21 cellular contexts compared by ENCODE assay signal in genomic region chr2:142100139-142100873, GRCh38. TPM values are rescaled to one million over a fixed set of nuclear protein-coding genes. Genes with fewer than 3 reads are reported as not detected.
"Had no signal": no experiment of that assay in that cellular context is flagged by ENCODE, and none has a peak within 500 bp of the region (broad histone marks: within the 10 kb centered on the region; RNA-seq: fewer than 3 reads in every experiment).

No MANE protein-coding gene starts in this region.

- DNase-seq: activated CD4-positive, alpha-beta T cell treated with anti-CD3 and anti-CD28 coated beads, Interleukin-2, amount 10 ng/mL, durations not matched to agents 24 days and 14 days; activated CD4-positive, CD25-positive, alpha-beta regulatory T cell; activated CD8-positive, alpha-beta memory T cell treated with anti-CD3 and anti-CD28 coated beads, Interleukin-2, amount 50 U/mL, for 48 hours; activated gamma-delta T cell; activated T-cell treated with anti-CD3 and anti-CD28 coated beads, Interleukin-2, amount 50 U/mL, for 72 hours; amniotic stem cell; central memory CD4-positive, alpha-beta T cell; esophagus squamous epithelium; head of caudate nucleus; immature natural killer cell; right lobe of liver; trophoblast cell had no signal

- H3K27me3 Mint-ChIP-seq: activated CD4-positive, alpha-beta T cell treated with anti-CD3 and anti-CD28 coated beads, Interleukin-2, amount 10 ng/mL, durations not matched to agents 24 days and 14 days; activated naive CD8-positive, alpha-beta T cell; stimulated activated naive CD8-positive, alpha-beta T cell treated with anti-CD3 and anti-CD28 coated beads, Interleukin-15, Interleukin-2, amounts not matched to agents 100 ng/mL and 50 ng/mL, for 24 hours had no signal

- ATAC-seq: activated T-cell treated with anti-CD3 and anti-CD28 coated beads, Interleukin-2, amount 50 U/mL, for 72 hours; body of pancreas; right lobe of liver had no signal

- H3K36me3 Mint-ChIP-seq: activated naive CD8-positive, alpha-beta T cell; immature natural killer cell had no signal

- H3K27ac ChIP-seq: body of pancreas, coronary artery, esophagus squamous epithelium, prostate gland, right lobe of liver, suprapubic skin had no signal

- H3K27ac Mint-ChIP-seq: activated CD4-positive, alpha-beta T cell treated with anti-CD3 and anti-CD28 coated beads, Interleukin-2, amount 10 ng/mL, durations not matched to agents 24 days and 14 days; activated naive CD8-positive, alpha-beta T cell; activated T-cell treated with anti-CD3 and anti-CD28 coated beads, Interleukin-2, amount 50 U/mL, for 72 hours; immature natural killer cell; nephron; stimulated activated naive CD8-positive, alpha-beta T cell treated with anti-CD3 and anti-CD28 coated beads, Interleukin-15, Interleukin-2, amounts not matched to agents 100 ng/mL and 50 ng/mL, for 24 hours had no signal

- H3K4me1 Mint-ChIP-seq: activated CD4-positive, alpha-beta T cell treated with anti-CD3 and anti-CD28 coated beads, Interleukin-2, amount 10 ng/mL, durations not matched to agents 24 days and 14 days; immature natural killer cell; nephron had no signal

- H3K4me1 ChIP-seq: body of pancreas, esophagus squamous epithelium, prostate gland, right lobe of liver, suprapubic skin had no signal

- H3K9me3 Mint-ChIP-seq: activated CD4-positive, alpha-beta T cell treated with anti-CD3 and anti-CD28 coated beads, Interleukin-2, amount 10 ng/mL, durations not matched to agents 24 days and 14 days; nephron had no signal

- H3K4me3 Mint-ChIP-seq: activated CD4-positive, alpha-beta T cell treated with anti-CD3 and anti-CD28 coated beads, Interleukin-2, amount 10 ng/mL, durations not matched to agents 24 days and 14 days; activated naive CD8-positive, alpha-beta T cell; activated T-cell treated with anti-CD3 and anti-CD28 coated beads, Interleukin-2, amount 50 U/mL, for 72 hours; immature natural killer cell; nephron; stimulated activated naive CD8-positive, alpha-beta T cell treated with anti-CD3 and anti-CD28 coated beads, Interleukin-15, Interleukin-2, amounts not matched to agents 100 ng/mL and 50 ng/mL, for 24 hours had no signal

- H3K4me3 ChIP-seq: body of pancreas, coronary artery, esophagus squamous epithelium, prostate gland, right lobe of liver, smooth muscle cell, suprapubic skin had no signal

- H3K9me3 ChIP-seq: body of pancreas, esophagus squamous epithelium, prostate gland, right lobe of liver, suprapubic skin had no signal

- H3K36me3 ChIP-seq: esophagus squamous epithelium, prostate gland, right lobe of liver, suprapubic skin had no signal

- H3K27me3 ChIP-seq: body of pancreas, esophagus squamous epithelium, right lobe of liver, suprapubic skin had no signal

RNA-seq across cellular contexts. Expression of gene LRP1B, which starts 30.5 kb away (rescaled TPM):
- total RNA-seq: activated CD4-positive, alpha-beta T cell treated with anti-CD3 and anti-CD28 coated beads, Interleukin-2, amount 10 ng/mL, durations not matched to agents 24 days and 14 days; activated T-cell treated with anti-CD3 and anti-CD28 coated beads, Interleukin-2, amount 50 U/mL, for 72 hours; osteoblast had no signal
